Comparison of ENCODE assay signal across 27 cellular contexts in genomic region chr3:163523375-163523774, GRCh38.
"Had no signal": no experiment of that assay in that cellular context is flagged by ENCODE, and none has a peak within 500 bp of the region (broad histone marks: within the 10 kb centered on the region; RNA-seq: fewer than 3 reads in every experiment).

No MANE protein-coding gene starts in this region.

- H3K27ac ChIP-seq: body of pancreas, brain microvascular endothelial cell, breast epithelium, coronary artery, VCaP had no signal

- H3K27me3 ChIP-seq: body of pancreas, brain microvascular endothelial cell, breast epithelium had no signal

- DNase-seq: activated B cell treated with CpG ODN at 0.5 μM for 24 hours; activated CD4-positive, alpha-beta memory T cell treated with anti-CD3 and anti-CD28 coated beads, Interleukin-2, amount 10 ng/mL, durations not matched to agents 7 days and 5 days; activated CD4-positive, alpha-beta T cell treated with anti-CD3 and anti-CD28 coated beads for 4 hours; activated CD4-positive, alpha-beta T cell treated with anti-CD3 and anti-CD28 coated beads, Interleukin-2, amount 10 ng/mL, durations not matched to agents 24 days and 14 days; activated CD4-positive, alpha-beta T cell treated with anti-CD3 and anti-CD28 coated beads, Interleukin-2, amount 50 U/mL, for 48 hours; activated CD4-positive, CD25-positive, alpha-beta regulatory T cell treated with anti-CD3 and anti-CD28 coated beads, Interleukin-2, amount 50 U/mL, for 72 hours; activated CD8-positive, alpha-beta memory T cell treated with anti-CD3 and anti-CD28 coated beads for 24 hours; activated CD8-positive, alpha-beta memory T cell treated with anti-CD3 and anti-CD28 coated beads, Interleukin-2, amount 10 ng/mL, durations not matched to agents 7 days and 5 days; activated CD8-positive, alpha-beta memory T cell treated with anti-CD3 and anti-CD28 coated beads, Interleukin-2, amount 50 U/mL, for 48 hours; activated CD8-positive, alpha-beta T cell treated with anti-CD3 and anti-CD28 coated beads, Interleukin-2, amount 10 ng/mL, durations not matched to agents 7 days and 5 days; activated effector memory CD4-positive, alpha-beta T cell treated with Interleukin-2 at 50 U/mL for 16 hours; activated gamma-delta T cell; activated naive CD4-positive, alpha-beta T cell treated with anti-CD3 and anti-CD28 coated beads, Interleukin-2, amount 10 ng/mL, durations not matched to agents 7 days and 5 days; activated naive CD4-positive, alpha-beta T cell treated with Interleukin-2 at 50 U/mL for 16 hours; activated naive CD8-positive, alpha-beta T cell treated with anti-CD3 and anti-CD28 coated beads, Interleukin-2, amount 10 ng/mL, durations not matched to agents 7 days and 5 days; activated naive CD8-positive, alpha-beta T cell treated with anti-CD3 and anti-CD28 coated beads, Interleukin-2, amount 50 U/mL, for 24 hours; activated T-cell treated with anti-CD3 and anti-CD28 coated beads, Interleukin-2, amount 50 U/mL, for 24 hours; activated T-cell treated with anti-CD3 and anti-CD28 coated beads, Interleukin-2, amount 50 U/mL, for 48 hours; aorta; body of pancreas; brain microvascular endothelial cell; central memory CD4-positive, alpha-beta T cell; T-helper 2 cell; T-helper 9 cell had no signal

- H3K36me3 ChIP-seq: brain microvascular endothelial cell, breast epithelium had no signal

- H3K4me3 ChIP-seq: body of pancreas, breast epithelium, coronary artery had no signal

- H3K4me1 ChIP-seq: body of pancreas, breast epithelium had no signal

- ATAC-seq: activated CD8-positive, alpha-beta memory T cell treated with anti-CD3 and anti-CD28 coated beads, Interleukin-2, amount 10 ng/mL, durations not matched to agents 7 days and 5 days; activated CD8-positive, alpha-beta T cell treated with anti-CD3 and anti-CD28 coated beads, Interleukin-2, amount 10 ng/mL, durations not matched to agents 7 days and 5 days; activated naive CD8-positive, alpha-beta T cell treated with anti-CD3 and anti-CD28 coated beads, Interleukin-2, amount 50 U/mL, for 24 hours; body of pancreas had no signal
